ENCODE assay signal across 9 cellular contexts in genomic region chr5:148290271-148291195, GRCh38. TPM values are rescaled to one million over a fixed set of nuclear protein-coding genes. Genes with fewer than 3 reads are reported as not detected.
DNase-seq lines count a peak whose midpoint lies in the region; ATAC-seq, FAIRE-seq and TF ChIP-seq lines count a peak whose summit lies in the region.
"Had no signal": no experiment of that assay in that cellular context is flagged by ENCODE, and none has a peak within 500 bp of the region (broad histone marks: within the 10 kb centered on the region; RNA-seq: fewer than 3 reads in every experiment).

No MANE protein-coding gene starts in this region.

- no peaks in the 10 kb centered on the region for H3K79me2 ChIP-seq in keratinocyte (ENCODE audit: control insufficient read depth, insufficient read depth, low read length)

- no peaks in the 10 kb centered on the region for H3K9me1 ChIP-seq in keratinocyte (ENCODE audit: control insufficient read depth, extremely low read depth, insufficient read depth, low read length)

- no peaks in the 10 kb centered on the region for H3K9me3 Mint-ChIP-seq in activated T-cell treated with anti-CD3 and anti-CD28 coated beads, Interleukin-2, amount 50 U/mL, for 4 hours

- H3K27me3 ChIP-seq in keratinocyte (ENCODE audit: control insufficient read depth, extremely low read depth, insufficient read depth, low read length), result no peaks in the 10 kb centered on the region

- FAIRE-seq in keratinocyte (lab: Jason Lieb, UNC), result no peak

- dilution Hi-C loops in keratinocyte (cut with MboI; ENCODE audit: extremely low pct_ligation_motif_present, low sequenced_read_pairs), result no loop called here

- H3K27ac ChIP-seq in keratinocyte (ENCODE audit: control insufficient read depth, insufficient read depth, low read length), result no peak overlapping the region

- no peaks in the 10 kb centered on the region for H3K4me1 Mint-ChIP-seq in activated T-cell treated with anti-CD3 and anti-CD28 coated beads, Interleukin-2, amount 50 U/mL, for 4 hours (ENCODE audit: low read depth)

- no peak overlapping the region for H3K4me3 ChIP-seq in keratinocyte (ENCODE audit: control insufficient read depth in 2 of 3, extremely low read depth in 1 of 3, insufficient read depth in 2 of 3, low read depth in 1 of 3, low read length in 3 of 3)

- H3K4me1 ChIP-seq in keratinocyte (ENCODE audit: control insufficient read depth, extremely low read depth, insufficient read depth, low read length), result no peaks in the 10 kb centered on the region

- DNase-seq in EL (peak; percentile 2), SKM-1 (lab: John Stamatoyannopoulos, UW; ENCODE audit: unreplicated experiment) (peak; percentile 15), keratinocyte (ENCODE audit: low read depth, low spot score) (no peak), sciatic nerve (ENCODE audit: low spot score) (no peak), activated gamma-delta T cell treated with Interleukin-2 at 50 U/mL for 16 hours (no peak)
- DNase-seq in activated T-cell treated with anti-CD3 and anti-CD28 coated beads, Interleukin-2, amount 50 U/mL, for 4 hours, result no peak

- H3K4me2 ChIP-seq in keratinocyte (ENCODE audit: control insufficient read depth, extremely low read depth, insufficient read depth, low read depth, low read length), result no peak overlapping the region

- no peak for TF ChIP-seq EP300 in Ishikawa (IDR thresholded peaks at IDR 0.05; ENCODE audit: borderline replicate concordance)

- peaks cover 2% of the 10 kb centered on the region for H3K27me3 Mint-ChIP-seq in activated T-cell treated with anti-CD3 and anti-CD28 coated beads, Interleukin-2, amount 50 U/mL, for 4 hours (ENCODE audit: low read depth)

- ATAC-seq in sciatic nerve, result no peak
- ATAC-seq in activated CD4-positive, CD25-positive, alpha-beta regulatory T cell treated with anti-CD3 and anti-CD28 coated beads, Interleukin-2, amount 50 U/mL, for 24 hours, result no peak
- ATAC-seq in activated T-cell treated with anti-CD3 and anti-CD28 coated beads, Interleukin-2, amount 50 U/mL, for 4 hours, result no peak

- H3K4me3 Mint-ChIP-seq in activated T-cell treated with anti-CD3 and anti-CD28 coated beads, Interleukin-2, amount 50 U/mL, for 4 hours, result no peak overlapping the region

- no peak overlapping the region for H3K9ac ChIP-seq in keratinocyte (ENCODE audit: control insufficient read depth, extremely low read depth, insufficient read depth, low read length)

- peak in 2 of 3 experiments; percentile 47 to 54 for TF ChIP-seq CTCF in keratinocyte (optimal IDR thresholded peaks at IDR 0.05 in 1 of 3, IDR thresholded peaks at IDR 0.05 in 1 of 3, conservative IDR thresholded peaks at IDR 0.05 in 1 of 3; ENCODE audit: extremely low read depth in 1 of 3, insufficient read depth in 2 of 3, low read length in 3 of 3)

- intact Hi-C loops in sciatic nerve (cut with DNase I), result no loop called here

- peak; percentile 26; the same call in 1 of the 2 replicates for TF ChIP-seq RAD21 in Ishikawa (IDR thresholded peaks at IDR 0.05; ENCODE audit: low read depth)

- H3K36me3 Mint-ChIP-seq in activated T-cell treated with anti-CD3 and anti-CD28 coated beads, Interleukin-2, amount 50 U/mL, for 4 hours (ENCODE audit: insufficient read depth), result no peaks in the 10 kb centered on the region

- no peaks in the 10 kb centered on the region for H4K20me1 ChIP-seq in keratinocyte (ENCODE audit: control insufficient read depth, extremely low read depth, insufficient read depth, low read length)

- no peak overlapping the region for H2AFZ ChIP-seq in keratinocyte (ENCODE audit: control insufficient read depth, low read length)

- H3K36me3 ChIP-seq in keratinocyte (ENCODE audit: control insufficient read depth in 2 of 2, extremely low read depth in 1 of 2, insufficient read depth in 2 of 2, low read length in 2 of 2), result no peaks in the 10 kb centered on the region

- no peaks in the 10 kb centered on the region for H3K9me3 ChIP-seq in keratinocyte (ENCODE audit: control insufficient read depth, low read depth, low read length)

TF ChIP-seq in Ishikawa, 13 proteins besides CTCF, POLR2A, EP300 and RAD21:
- no peak for TF ChIP-seq REST (IDR thresholded peaks at IDR 0.05; ENCODE audit: low read depth)
- no peak for TF ChIP-seq MAX (IDR thresholded peaks at IDR 0.05)
- TF ChIP-seq CEBPB (IDR thresholded peaks at IDR 0.05), result no peak
- no peak for TF ChIP-seq TAF1 (IDR thresholded peaks at IDR 0.05; ENCODE audit: low read depth)
- TF ChIP-seq YY1 (IDR thresholded peaks at IDR 0.05; ENCODE audit: low read depth), result no peak
- TF ChIP-seq TCF12 (IDR thresholded peaks at IDR 0.05; ENCODE audit: low read depth), result no peak
- TF ChIP-seq CREB1 (IDR thresholded peaks at IDR 0.05; ENCODE audit: low read depth), result no peak
- no peak for TF ChIP-seq ZBTB7A (IDR thresholded peaks at IDR 0.05; ENCODE audit: low read depth)
- no peak for TF ChIP-seq FOXM1 (IDR thresholded peaks at IDR 0.05; ENCODE audit: borderline replicate concordance, low read depth)

RNA-seq across cellular contexts. Expression of gene SPINK7, which starts 21.7 kb away (rescaled TPM):
- 0.87 to 19.5 TPM (median 0.93 TPM) in 3 replicates for polyA plus RNA-seq in keratinocyte
- 0.42 TPM for polyA plus RNA-seq in keratinocyte (2011; ENCODE audit: low read depth)
- polyA plus RNA-seq in keratinocyte (2011; cell fraction: cytosol; rRNA removed), result 0.31 and 2.2 TPM in 2 replicates
- polyA plus RNA-seq in keratinocyte (2011; cell fraction: nucleus; rRNA removed), result 0.37 and 1.8 TPM in 2 replicates
- 0.57 and 15.7 TPM in 2 replicates for polyA plus RNA-seq in keratinocyte (2012; ENCODE audit: low replicate concordance)
- polyA minus RNA-seq in keratinocyte, result 6.2 TPM in 1 of 3 replicates, not detected in the others
- not detected for polyA minus RNA-seq in keratinocyte (2011; cell fraction: cytosol; rRNA and poly(A)+ RNA removed)
- not detected in 2 replicates for polyA minus RNA-seq in keratinocyte (2011; cell fraction: nucleus; rRNA and poly(A)+ RNA removed)
- not detected for total RNA-seq in sciatic nerve
- not detected for total RNA-seq in activated T-cell treated with anti-CD3 and anti-CD28 coated beads, Interleukin-2, amount 50 U/mL, for 4 hours
- total RNA-seq: glomerular endothelial cell had no signal

RNA-seq across cellular contexts. Expression of gene SPINK13, which starts 21.9 kb away (rescaled TPM):
- polyA plus RNA-seq in keratinocyte, result not detected in 3 replicates
- not detected for polyA plus RNA-seq in keratinocyte (2011; ENCODE audit: low read depth)
- not detected in 2 replicates for polyA plus RNA-seq in keratinocyte (2011; cell fraction: cytosol; rRNA removed)
- polyA plus RNA-seq in keratinocyte (2011; cell fraction: nucleus; rRNA removed), result not detected in 2 replicates
- not detected in 2 replicates for polyA plus RNA-seq in keratinocyte (2012; ENCODE audit: low replicate concordance)
- polyA minus RNA-seq in keratinocyte, result not detected in 3 replicates
- polyA minus RNA-seq in keratinocyte (2011; cell fraction: cytosol; rRNA and poly(A)+ RNA removed), result not detected
- not detected in 2 replicates for polyA minus RNA-seq in keratinocyte (2011; cell fraction: nucleus; rRNA and poly(A)+ RNA removed)
- total RNA-seq in sciatic nerve, result not detected
- not detected for total RNA-seq in activated T-cell treated with anti-CD3 and anti-CD28 coated beads, Interleukin-2, amount 50 U/mL, for 4 hours
- total RNA-seq: glomerular endothelial cell had no signal

RNA-seq across cellular contexts. Expression of gene SPINK9, which starts 44.8 kb away (rescaled TPM):
- polyA plus RNA-seq in keratinocyte, result not detected in 3 replicates
- polyA plus RNA-seq in keratinocyte (2011; ENCODE audit: low read depth), result not detected
- 0.19 TPM in 1 of 2 replicates, not detected in the other for polyA plus RNA-seq in keratinocyte (2011; cell fraction: cytosol; rRNA removed)
- polyA plus RNA-seq in keratinocyte (2011; cell fraction: nucleus; rRNA removed), result not detected in 2 replicates
- not detected in 2 replicates for polyA plus RNA-seq in keratinocyte (2012; ENCODE audit: low replicate concordance)
- polyA minus RNA-seq in keratinocyte, result not detected in 3 replicates
- not detected for polyA minus RNA-seq in keratinocyte (2011; cell fraction: cytosol; rRNA and poly(A)+ RNA removed)
- not detected in 2 replicates for polyA minus RNA-seq in keratinocyte (2011; cell fraction: nucleus; rRNA and poly(A)+ RNA removed)
- total RNA-seq in sciatic nerve, result not detected
- total RNA-seq in activated T-cell treated with anti-CD3 and anti-CD28 coated beads, Interleukin-2, amount 50 U/mL, for 4 hours, result not detected
- total RNA-seq: glomerular endothelial cell had no signal

RNA-seq across cellular contexts. Expression of gene MARCOL, which starts 52.2 kb away (rescaled TPM):
- not detected in 3 replicates for polyA plus RNA-seq in keratinocyte
- not detected for polyA plus RNA-seq in keratinocyte (2011; ENCODE audit: low read depth)
- polyA plus RNA-seq in keratinocyte (2011; cell fraction: cytosol; rRNA removed), result not detected in 2 replicates
- polyA plus RNA-seq in keratinocyte (2011; cell fraction: nucleus; rRNA removed), result not detected in 2 replicates
- not detected in 2 replicates for polyA plus RNA-seq in keratinocyte (2012; ENCODE audit: low replicate concordance)
- not detected in 3 replicates for polyA minus RNA-seq in keratinocyte
- not detected for polyA minus RNA-seq in keratinocyte (2011; cell fraction: cytosol; rRNA and poly(A)+ RNA removed)
- not detected in 2 replicates for polyA minus RNA-seq in keratinocyte (2011; cell fraction: nucleus; rRNA and poly(A)+ RNA removed)
- not detected for total RNA-seq in sciatic nerve
- total RNA-seq in activated T-cell treated with anti-CD3 and anti-CD28 coated beads, Interleukin-2, amount 50 U/mL, for 4 hours, result not detected
- total RNA-seq: glomerular endothelial cell had no signal

Comparison
In these comparisons a context has a peak if more than half of its experiments do, and no peak if none do; other contexts are left out.
1. DNase-seq: peak in EL (single experiment) and SKM-1 (single experiment); none in keratinocyte (single experiment), sciatic nerve (single experiment), activated T-cell treated with anti-CD3 and anti-CD28 coated beads, Interleukin-2, amount 50 U/mL, for 4 hours (single experiment) and activated gamma-delta T cell treated with Interleukin-2 at 50 U/mL for 16 hours (single experiment).